ENCODE assay signal across 22 cellular contexts in genomic region chr11:94153320-94153719, GRCh38. TPM values are rescaled to one million over a fixed set of nuclear protein-coding genes. Genes with fewer than 3 reads are reported as not detected.
DNase-seq lines count a peak whose midpoint lies in the region; ATAC-seq and TF ChIP-seq lines count a peak whose summit lies in the region.
"Had no signal": no experiment of that assay in that cellular context is flagged by ENCODE, and none has a peak within 500 bp of the region (broad histone marks: within the 10 kb centered on the region; RNA-seq: fewer than 3 reads in every experiment).

No MANE protein-coding gene starts in this region.

- no peaks in the 10 kb centered on the region for H3K27me3 Mint-ChIP-seq in IgD-negative memory B cell
- no peaks in the 10 kb centered on the region for H3K27me3 Mint-ChIP-seq in progenitor cell of endocrine pancreas
- H3K27me3 Mint-ChIP-seq in Calu3 (ENCODE audit: unreplicated experiment): no peaks in the 10 kb centered on the region
- H3K27me3 Mint-ChIP-seq: activated CD4-positive, alpha-beta T cell treated with anti-CD3 and anti-CD28 coated beads, Interleukin-2, amount 10 ng/mL, durations not matched to agents 7 days and 5 days; activated naive CD4-positive, alpha-beta T cell treated with anti-CD3 and anti-CD28 coated beads, Interleukin-2, amount 10 ng/mL, durations not matched to agents 7 days and 5 days had no signal

- H3K27ac Mint-ChIP-seq in IgD-negative memory B cell (peak overlapping the region in 2 of 3 donors; percentile 21 to 65), progenitor cell of endocrine pancreas (peak overlapping the region; percentile 80), Calu3 (ENCODE audit: unreplicated experiment) (no peak overlapping the region)
- H3K27ac Mint-ChIP-seq: activated CD4-positive, alpha-beta T cell treated with anti-CD3 and anti-CD28 coated beads, Interleukin-2, amount 10 ng/mL, durations not matched to agents 7 days and 5 days; activated naive CD4-positive, alpha-beta T cell treated with anti-CD3 and anti-CD28 coated beads, Interleukin-2, amount 10 ng/mL, durations not matched to agents 7 days and 5 days had no signal

- no TSS peak for BruUV-seq in Calu3 (replicated peaks; lab: Mats Ljungman, UMichigan)

- H3K4me1 Mint-ChIP-seq in IgD-negative memory B cell: peaks cover 25 to 54% (median 37%) of the 10 kb centered on the region in 3 donors
- H3K4me1 Mint-ChIP-seq in progenitor cell of endocrine pancreas (ENCODE audit: low read depth): peaks cover 28% of the 10 kb centered on the region
- peaks cover 52% of the 10 kb centered on the region for H3K4me1 Mint-ChIP-seq in Calu3 (ENCODE audit: low read depth, unreplicated experiment)

- CTCF ChIA-PET in Calu3 (lab: Charles Lee): no interaction called here

- no peaks in the 10 kb centered on the region for H3K9me3 Mint-ChIP-seq in IgD-negative memory B cell
- no peaks in the 10 kb centered on the region for H3K9me3 Mint-ChIP-seq in progenitor cell of endocrine pancreas (ENCODE audit: low read depth)
- H3K9me3 Mint-ChIP-seq in Calu3 (ENCODE audit: low read depth, unreplicated experiment): no peaks in the 10 kb centered on the region
- H3K9me3 Mint-ChIP-seq: activated CD4-positive, alpha-beta T cell treated with anti-CD3 and anti-CD28 coated beads, Interleukin-2, amount 10 ng/mL, durations not matched to agents 7 days and 5 days had no signal

- no peak for TF ChIP-seq CTCF in C4-2B (conservative IDR thresholded peaks at IDR 0.05)
- no peak for TF ChIP-seq CTCF in progenitor cell of endocrine pancreas (IDR thresholded peaks at IDR 0.05; ENCODE audit: unreplicated experiment)
- no peak for TF ChIP-seq CTCF in Calu3 (IDR thresholded peaks at IDR 0.05; ENCODE audit: unreplicated experiment)

- H3K27ac ChIP-seq in C4-2B: peak overlapping the region; percentile 53; the same call in 1 of the 2 replicates
- H3K27ac ChIP-seq: lower lobe of right lung, neutrophil, SK-N-MC had no signal

- H3K36me3 Mint-ChIP-seq in IgD-negative memory B cell: peaks cover 11% of the 10 kb centered on the region
- H3K36me3 Mint-ChIP-seq in progenitor cell of endocrine pancreas (ENCODE audit: insufficient read depth): peaks cover 17% of the 10 kb centered on the region
- H3K36me3 Mint-ChIP-seq in Calu3 (ENCODE audit: insufficient read depth, unreplicated experiment): peaks cover 4% of the 10 kb centered on the region

- intact Hi-C loops in Calu3 (cut with micrococcal nuclease; ENCODE audit: unreplicated experiment): no loop called here

- H3K4me3 Mint-ChIP-seq in IgD-negative memory B cell: peak overlapping the region in 1 of 4 donors; percentile 19
- H3K4me3 Mint-ChIP-seq in progenitor cell of endocrine pancreas (ENCODE audit: low read depth): no peak overlapping the region
- H3K4me3 Mint-ChIP-seq in Calu3 (ENCODE audit: low read depth, unreplicated experiment): no peak overlapping the region
- H3K4me3 Mint-ChIP-seq: activated CD4-positive, alpha-beta T cell treated with anti-CD3 and anti-CD28 coated beads, Interleukin-2, amount 10 ng/mL, durations not matched to agents 7 days and 5 days; activated naive CD4-positive, alpha-beta T cell treated with anti-CD3 and anti-CD28 coated beads, Interleukin-2, amount 10 ng/mL, durations not matched to agents 7 days and 5 days had no signal

- DNase-seq in left lobe of liver (ENCODE audit: low spot score) (peak; percentile 73), progenitor cell of endocrine pancreas (ENCODE audit: low spot score, unreplicated experiment) (no peak), NCI-H1105 (lab: John Stamatoyannopoulos, UW) (no peak), Calu3 (no peak)
- DNase-seq: activated CD4-positive, alpha-beta T cell treated with anti-CD3 and anti-CD28 coated beads, Interleukin-2, amount 10 ng/mL, durations not matched to agents 7 days and 5 days; activated naive CD4-positive, alpha-beta T cell treated with anti-CD3 and anti-CD28 coated beads, Interleukin-2, amount 10 ng/mL, durations not matched to agents 7 days and 5 days; anterior cingulate cortex; dorsolateral prefrontal cortex; KBM-7; kidney; lower lobe of right lung; NCI-H2029; NCI-H2227 treated with DMSO at 0.1 percent for 48 hours; NCI-H774; stimulated activated CD4-positive, alpha-beta T cell treated with anti-CD3 and anti-CD28 coated beads, Interleukin-2, amount 100 ng/mL, for 24 hours; T-helper 2 cell had no signal

- ATAC-seq in left lobe of liver: peak; percentile 88
- no peak for ATAC-seq in GM21619 (IDR thresholded peaks at IDR 0.05; ENCODE audit: unreplicated experiment)
- ATAC-seq in HG03432 (IDR thresholded peaks at IDR 0.05; ENCODE audit: unreplicated experiment): no peak
- ATAC-seq: lower lobe of right lung had no signal

RNA-seq across cellular contexts. Expression of gene PANX1, which starts 24.7 kb away (rescaled TPM):
- polyA plus RNA-seq in IgD-negative memory B cell: 10.0 TPM
- total RNA-seq in left lobe of liver (9.7 TPM), progenitor cell of endocrine pancreas (31.9 and 32.3 TPM in 2 replicates), Calu3 (2022) (18.6 and 20.2 TPM in 2 replicates)
